Comparison of ENCODE assay signal across 13 cellular contexts in genomic region chr17:683499-684254, GRCh38.
"Had no signal": no experiment of that assay in that cellular context is flagged by ENCODE, and none has a peak within 500 bp of the region (broad histone marks: within the 10 kb centered on the region; RNA-seq: fewer than 3 reads in every experiment).

No MANE protein-coding gene starts in this region.

- H3K4me3 ChIP-seq: body of pancreas, ovary, thyroid gland, uterus had no signal

- H3K27ac ChIP-seq: body of pancreas, ovary, thyroid gland, uterus, VCaP had no signal

- H3K4me1 ChIP-seq: body of pancreas, uterus had no signal

- H3K4me3 Mint-ChIP-seq: dendritic cell treated with granulocyte-macrophage colony-stimulating factor and Interleukin-4, amounts not matched to agents 40 ng/mL and 50 ng/mL, for 4 days; nephron progenitor cell; T-cell had no signal

- H3K27ac Mint-ChIP-seq: activated naive CD4-positive, alpha-beta T cell treated with anti-CD3 and anti-CD28 coated beads, Interleukin-2, amount 50 U/mL, for 24 hours; dendritic cell treated with granulocyte-macrophage colony-stimulating factor and Interleukin-4, amounts not matched to agents 40 ng/mL and 50 ng/mL, for 4 days had no signal

- H3K27me3 ChIP-seq: body of pancreas, ovary, thyroid gland, uterus had no signal

- H3K36me3 ChIP-seq: ovary, thyroid gland, uterus had no signal

- FAIRE-seq: endometrium had no signal

- H3K9me3 ChIP-seq: body of pancreas, ovary, thyroid gland, uterus had no signal

- H3K9me3 Mint-ChIP-seq: activated naive CD4-positive, alpha-beta T cell treated with anti-CD3 and anti-CD28 coated beads, Interleukin-2, amount 50 U/mL, for 24 hours; dendritic cell treated with granulocyte-macrophage colony-stimulating factor and Interleukin-4, amounts not matched to agents 40 ng/mL and 50 ng/mL, for 4 days; T-cell had no signal

- DNase-seq: activated CD4-positive, alpha-beta T cell treated with anti-CD3 and anti-CD28 coated beads for 48 hours; body of pancreas; head of caudate nucleus; nephron progenitor cell; ovary; stimulated activated CD4-positive, alpha-beta T cell treated with anti-CD3 and anti-CD28 coated beads, Interleukin-4, amount 100 ng/mL, for 24 hours; T-cell; thyroid gland; uterus had no signal

- H3K27me3 Mint-ChIP-seq: activated naive CD4-positive, alpha-beta T cell treated with anti-CD3 and anti-CD28 coated beads, Interleukin-2, amount 50 U/mL, for 24 hours; dendritic cell treated with granulocyte-macrophage colony-stimulating factor and Interleukin-4, amounts not matched to agents 40 ng/mL and 50 ng/mL, for 4 days; T-cell had no signal
